In the genomic region with DNA sequence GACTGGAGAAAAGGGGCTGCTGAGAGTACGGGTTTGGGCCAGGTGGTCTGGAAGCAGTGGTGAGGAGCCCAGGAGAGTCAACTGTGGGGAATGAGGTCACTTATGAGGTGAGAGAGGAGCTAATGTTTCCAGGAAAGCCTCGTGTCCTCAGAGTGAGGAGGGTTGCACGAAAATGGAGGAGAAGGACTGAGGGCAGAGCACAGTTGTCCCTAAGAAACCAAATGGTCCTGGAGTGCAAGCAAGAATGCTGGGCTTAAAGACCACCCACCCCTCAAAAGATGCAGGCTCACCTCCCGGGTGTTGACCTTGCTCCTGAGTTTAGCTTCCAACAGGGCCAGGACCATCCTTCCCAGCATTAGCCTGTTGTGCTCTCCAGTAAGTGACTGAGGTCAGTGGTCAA, we compare ENCODE assay signal across 26 cellular contexts.
"Had no signal": no experiment of that assay in that cellular context is flagged by ENCODE, and none has a peak within 500 bp of the region (broad histone marks: within the 10 kb centered on the region; RNA-seq: fewer than 3 reads in every experiment).

No MANE protein-coding gene starts in this region.

- H3K27me3 ChIP-seq: esophagus squamous epithelium, gastroesophageal sphincter, pancreas, suprapubic skin, tibial artery, upper lobe of left lung, uterus had no signal

- ATAC-seq: gastroesophageal sphincter, left cardiac atrium, lower lobe of right lung, pancreas, right cardiac atrium had no signal

- H3K27ac ChIP-seq: coronary artery, epithelial cell of prostate, esophagus squamous epithelium, gastroesophageal sphincter, left ventricle myocardium inferior, lower lobe of right lung, pancreas, suprapubic skin, tibial artery, upper lobe of left lung, uterus had no signal

- H3K4me3 Mint-ChIP-seq: immature natural killer cell, naive B cell, nephron had no signal

- H3K4me1 ChIP-seq: esophagus squamous epithelium, gastroesophageal sphincter, lower lobe of right lung, pancreas, suprapubic skin, tibial artery, upper lobe of left lung, uterus had no signal

- H3K9me3 Mint-ChIP-seq: naive B cell, nephron had no signal

- H3K9me3 ChIP-seq: esophagus squamous epithelium, gastroesophageal sphincter, left ventricle myocardium inferior, lower lobe of right lung, pancreas, suprapubic skin, tibial artery, upper lobe of left lung, uterus had no signal

- H3K4me3 ChIP-seq: coronary artery, esophagus squamous epithelium, gastroesophageal sphincter, left ventricle myocardium inferior, lower lobe of right lung, pancreas, suprapubic skin, tibial artery, upper lobe of left lung, uterus had no signal

- H3K27me3 Mint-ChIP-seq: naive B cell, progenitor cell of endocrine pancreas had no signal

- DNase-seq: effector CD8-positive, alpha-beta T cell; esophagus squamous epithelium; foreskin fibroblast; glutamatergic neuron; immature natural killer cell; left cardiac atrium; left ventricle myocardium inferior; lower lobe of right lung; mesenchymal stem cell; midbrain; naive B cell; occipital lobe; pancreas; right cardiac atrium; small intestine; stimulated activated CD4-positive, alpha-beta T cell treated with anti-CD3 and anti-CD28 coated beads, Interleukin-2, amount 100 ng/mL, for 48 hours; stimulated activated naive CD4-positive, alpha-beta T cell treated with Interleukin-2 at 50 U/mL for 16 hours; tibial artery; upper lobe of left lung; uterus had no signal

- H3K4me1 Mint-ChIP-seq: immature natural killer cell, nephron had no signal

- H3K36me3 ChIP-seq: uterus had no signal

- H3K27ac Mint-ChIP-seq: nephron, progenitor cell of endocrine pancreas had no signal
